Comparison of ENCODE assay signal across 12 cellular contexts in genomic region chr17:57462007-57462579, GRCh38.
DNase-seq lines count a peak whose midpoint lies in the region; ATAC-seq and TF ChIP-seq lines count a peak whose summit lies in the region.
"Had no signal": no experiment of that assay in that cellular context is flagged by ENCODE, and none has a peak within 500 bp of the region (broad histone marks: within the 10 kb centered on the region; RNA-seq: fewer than 3 reads in every experiment).

No MANE protein-coding gene starts in this region.

- no peaks in the 10 kb centered on the region for H3K36me3 ChIP-seq in stomach
- H3K36me3 ChIP-seq: tibial artery had no signal

- DNase-seq in activated naive CD4-positive, alpha-beta T cell treated with anti-CD3 and anti-CD28 coated beads, Interleukin-2, amount 50 U/mL, for 72 hours (ENCODE audit: low spot score in 2 of 2), result no peak
- DNase-seq in activated naive CD4-positive, alpha-beta T cell treated with anti-CD3 and anti-CD28 coated beads, Interleukin-2, amount 10 ng/mL, durations not matched to agents 7 days and 5 days, result no peak
- DNase-seq in WTC11 (ENCODE audit: low spot score) (no peak), kidney tubule cell (ENCODE audit: low spot score) (peak; percentile 13), stomach (no peak), Kasumi-1 (lab: John Stamatoyannopoulos, UW) (no peak)
- no peak for DNase-seq in stimulated activated naive CD8-positive, alpha-beta T cell treated with anti-CD3 and anti-CD28 coated beads, Interleukin-15, amount 100 ng/mL, for 72 hours
- DNase-seq: body of pancreas; effector CD8-positive, alpha-beta T cell; NCI-H1092; tibial artery had no signal

- POLR2A ChIA-PET in WTC11 (lab: Charles Lee), result no interaction called here

- peaks cover 0 to 4% (median 0%) of the 10 kb centered on the region in 4 donors for H3K4me1 ChIP-seq in stomach

- no peak for TF ChIP-seq EP300 in stomach (IDR thresholded peaks at IDR 0.05)

- intact Hi-C loops in stomach (cut with DNase I; ENCODE audit: low total_unique reads), result no loop called here

- no peaks in the 10 kb centered on the region for H3K9me3 ChIP-seq in stomach
- H3K9me3 ChIP-seq: body of pancreas, tibial artery had no signal

- H3K27ac Mint-ChIP-seq in activated naive CD4-positive, alpha-beta T cell treated with anti-CD3 and anti-CD28 coated beads, Interleukin-2, amount 50 U/mL, for 72 hours, result peak overlapping the region; percentile 90 to 96
- no peak overlapping the region for H3K27ac Mint-ChIP-seq in activated naive CD4-positive, alpha-beta T cell treated with anti-CD3 and anti-CD28 coated beads, Interleukin-2, amount 10 ng/mL, durations not matched to agents 7 days and 5 days
- H3K27ac Mint-ChIP-seq in WTC11, result peak overlapping the region; percentile 64
- peak overlapping the region; percentile 60 to 89 for H3K27ac Mint-ChIP-seq in stimulated activated naive CD8-positive, alpha-beta T cell treated with anti-CD3 and anti-CD28 coated beads, Interleukin-15, amount 100 ng/mL, for 72 hours

- H3K4me3 ChIP-seq in stomach, result no peak overlapping the region
- H3K4me3 ChIP-seq: body of pancreas, tibial artery had no signal

- peaks cover 0 to 7% of the 10 kb centered on the region in 2 donors for H3K9me3 Mint-ChIP-seq in activated naive CD4-positive, alpha-beta T cell treated with anti-CD3 and anti-CD28 coated beads, Interleukin-2, amount 50 U/mL, for 72 hours
- H3K9me3 Mint-ChIP-seq in activated naive CD4-positive, alpha-beta T cell treated with anti-CD3 and anti-CD28 coated beads, Interleukin-2, amount 10 ng/mL, durations not matched to agents 7 days and 5 days, result no peaks in the 10 kb centered on the region
- no peaks in the 10 kb centered on the region for H3K9me3 Mint-ChIP-seq in WTC11
- H3K9me3 Mint-ChIP-seq in stimulated activated naive CD8-positive, alpha-beta T cell treated with anti-CD3 and anti-CD28 coated beads, Interleukin-15, amount 100 ng/mL, for 72 hours, result peaks cover 0 to 5% of the 10 kb centered on the region in 2 donors

- 82 to 93% (median 88%) methylated on average over 4 of the region's 4 CpGs for WGBS in stomach, 5 donors

- H3K27ac ChIP-seq in stomach, result no peak overlapping the region
- H3K27ac ChIP-seq: tibial artery had no signal

- ATAC-seq in activated naive CD4-positive, alpha-beta T cell treated with anti-CD3 and anti-CD28 coated beads, Interleukin-2, amount 50 U/mL, for 72 hours, result no peak
- ATAC-seq in WTC11 (no peak), GM21737 (IDR thresholded peaks at IDR 0.05; ENCODE audit: unreplicated experiment) (no peak)
- ATAC-seq in stimulated activated naive CD8-positive, alpha-beta T cell treated with anti-CD3 and anti-CD28 coated beads, Interleukin-15, amount 100 ng/mL, for 72 hours, result no peak

- TF ChIP-seq POLR2A in stomach (IDR thresholded peaks at IDR 0.05), result no peak

- no peaks in the 10 kb centered on the region for H3K27me3 ChIP-seq in stomach
- H3K27me3 ChIP-seq: body of pancreas, tibial artery had no signal

- TF ChIP-seq CTCF in WTC11 (IDR thresholded peaks at IDR 0.05), result no peak
- TF ChIP-seq CTCF in stomach (IDR thresholded peaks at IDR 0.05), result no peak

- H3K4me1 Mint-ChIP-seq in activated naive CD4-positive, alpha-beta T cell treated with anti-CD3 and anti-CD28 coated beads, Interleukin-2, amount 10 ng/mL, durations not matched to agents 7 days and 5 days, result peaks cover 38% of the 10 kb centered on the region
- H3K4me1 Mint-ChIP-seq in WTC11, result peaks cover 53% of the 10 kb centered on the region
- peaks cover 73% of the 10 kb centered on the region for H3K4me1 Mint-ChIP-seq in stimulated activated naive CD8-positive, alpha-beta T cell treated with anti-CD3 and anti-CD28 coated beads, Interleukin-15, amount 100 ng/mL, for 72 hours

- H3K27me3 Mint-ChIP-seq in activated naive CD4-positive, alpha-beta T cell treated with anti-CD3 and anti-CD28 coated beads, Interleukin-2, amount 10 ng/mL, durations not matched to agents 7 days and 5 days, result no peaks in the 10 kb centered on the region
- peaks cover 1% of the 10 kb centered on the region for H3K27me3 Mint-ChIP-seq in WTC11 (ENCODE audit: low read depth)
- no peaks in the 10 kb centered on the region for H3K27me3 Mint-ChIP-seq in stimulated activated naive CD8-positive, alpha-beta T cell treated with anti-CD3 and anti-CD28 coated beads, Interleukin-15, amount 100 ng/mL, for 72 hours

- no peak overlapping the region for H3K4me3 Mint-ChIP-seq in activated naive CD4-positive, alpha-beta T cell treated with anti-CD3 and anti-CD28 coated beads, Interleukin-2, amount 10 ng/mL, durations not matched to agents 7 days and 5 days
- H3K4me3 Mint-ChIP-seq in WTC11, result no peak overlapping the region
- H3K4me3 Mint-ChIP-seq in stimulated activated naive CD8-positive, alpha-beta T cell treated with anti-CD3 and anti-CD28 coated beads, Interleukin-15, amount 100 ng/mL, for 72 hours, result peak overlapping the region; percentile 70 to 79

- peaks cover 11 to 23% of the 10 kb centered on the region in 2 donors for H3K36me3 Mint-ChIP-seq in activated naive CD4-positive, alpha-beta T cell treated with anti-CD3 and anti-CD28 coated beads, Interleukin-2, amount 50 U/mL, for 72 hours
- H3K36me3 Mint-ChIP-seq in activated naive CD4-positive, alpha-beta T cell treated with anti-CD3 and anti-CD28 coated beads, Interleukin-2, amount 10 ng/mL, durations not matched to agents 7 days and 5 days, result peaks cover 5% of the 10 kb centered on the region
- no peaks in the 10 kb centered on the region; the same call in 1 of the 2 replicates for H3K36me3 Mint-ChIP-seq in WTC11

- CTCF ChIA-PET in activated naive CD4-positive, alpha-beta T cell treated with anti-CD3 and anti-CD28 coated beads, Interleukin-2, amount 10 ng/mL, durations not matched to agents 7 days and 5 days (lab: Charles Lee), result interaction anchor here (1.0 kb wide), 1 partner anchor 222 kb away, joined by 3 read pairs; no protein-coding TSS in a partner anchor
- CTCF ChIA-PET in WTC11 (lab: Charles Lee), result interaction anchor here (1.0 kb wide), 1 partner anchor 10 kb away, joined by 4 read pairs; no protein-coding TSS in a partner anchor

TF ChIP-seq in WTC11, 78 proteins besides CTCF, POLR2A, EP300 and RAD21:
- TF ChIP-seq ZSCAN18 (CRISPR knock-in tag; IDR thresholded peaks at IDR 0.05), result no peak
- TF ChIP-seq SP1 (CRISPR knock-in tag; conservative IDR thresholded peaks at IDR 0.05), result no peak
- TF ChIP-seq NFE2L1 (CRISPR knock-in tag; IDR thresholded peaks at IDR 0.05), result no peak
- no peak for TF ChIP-seq MXD4 (CRISPR knock-in tag; IDR thresholded peaks at IDR 0.05; ENCODE audit: borderline replicate concordance)
- TF ChIP-seq NFATC4 (CRISPR knock-in tag; IDR thresholded peaks at IDR 0.05), result no peak
- TF ChIP-seq FOXP4 (CRISPR knock-in tag; IDR thresholded peaks at IDR 0.05), result no peak
- TF ChIP-seq HMGXB4 (CRISPR knock-in tag; IDR thresholded peaks at IDR 0.05), result no peak
- no peak for TF ChIP-seq ESRRA (CRISPR knock-in tag; IDR thresholded peaks at IDR 0.05; ENCODE audit: borderline replicate concordance)
- TF ChIP-seq FOXJ3 (CRISPR knock-in tag; IDR thresholded peaks at IDR 0.05; ENCODE audit: borderline replicate concordance), result no peak
- TF ChIP-seq JAZF1 (CRISPR knock-in tag; IDR thresholded peaks at IDR 0.05), result no peak
- no peak for TF ChIP-seq ZBTB21 (CRISPR knock-in tag; IDR thresholded peaks at IDR 0.05; ENCODE audit: borderline replicate concordance)
TF ChIP-seq in WTC11: peak in this region for 0.

Comparison
In these comparisons a context has a peak if more than half of its experiments do, and no peak if none do; other contexts are left out.
1. H3K4me3 Mint-ChIP-seq: peak in stimulated activated naive CD8-positive, alpha-beta T cell treated with anti-CD3 and anti-CD28 coated beads, Interleukin-15, amount 100 ng/mL, for 72 hours (2 of 2); none in activated naive CD4-positive, alpha-beta T cell treated with anti-CD3 and anti-CD28 coated beads, Interleukin-2, amount 10 ng/mL, durations not matched to agents 7 days and 5 days (single experiment) and WTC11 (single experiment).